In the genomic region with DNA sequence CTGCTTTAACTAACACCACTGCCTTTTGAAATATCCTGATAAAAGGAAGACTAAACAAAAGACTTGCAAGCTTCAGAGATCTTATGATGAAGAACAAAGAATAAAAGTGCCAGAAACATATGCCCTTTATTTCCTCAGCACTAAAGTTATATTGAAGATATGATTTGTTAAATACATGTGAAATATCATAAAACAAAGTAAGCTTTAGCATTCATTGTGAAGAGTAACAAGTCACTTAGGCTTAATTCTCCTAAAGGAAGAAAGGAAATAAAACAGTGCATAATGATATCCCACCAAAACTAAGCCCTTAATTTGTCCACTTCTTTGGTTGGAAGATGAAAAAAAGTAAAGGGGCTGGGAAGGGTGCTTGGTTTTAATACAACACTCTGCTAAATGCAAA, we compare ENCODE assay signal across 27 cellular contexts.
"Had no signal": no experiment of that assay in that cellular context is flagged by ENCODE, and none has a peak within 500 bp of the region (broad histone marks: within the 10 kb centered on the region; RNA-seq: fewer than 3 reads in every experiment).

No MANE protein-coding gene starts in this region.

- H3K36me3 ChIP-seq: left lung, lower lobe of right lung, pancreas, prostate gland, spleen, suprapubic skin, thoracic aorta, tibial artery, upper lobe of right lung had no signal

- H3K27me3 Mint-ChIP-seq: naive thymus-derived CD8-positive, alpha-beta T cell; stimulated activated naive CD8-positive, alpha-beta T cell treated with anti-CD3 and anti-CD28 coated beads, Interleukin-15, Interleukin-2, amounts not matched to agents 100 ng/mL and 50 ng/mL, for 24 hours had no signal

- DNase-seq: hippocampal formation; left colon; left lung; lower lobe of right lung; mammary epithelial cell; mesenchymal stem cell; naive thymus-derived CD8-positive, alpha-beta T cell; nephron progenitor cell; nucleus accumbens; pancreas; posterior cingulate gyrus; retina; right cardiac atrium; spleen; stimulated activated CD4-positive, alpha-beta T cell treated with anti-CD3 and anti-CD28 coated beads, Interleukin-4, amount 100 ng/mL, for 24 hours; stimulated activated naive CD4-positive, alpha-beta T cell; tibial artery; trophoblast cell; upper lobe of right lung had no signal

- H3K27me3 ChIP-seq: left lung, pancreas, spleen, suprapubic skin, tibial artery, upper lobe of right lung had no signal

- FAIRE-seq: keratinocyte, pancreas, urothelium cell line had no signal

- H3K4me3 ChIP-seq: left lung, lower lobe of right lung, pancreas, prostate gland, skin epidermis, spleen, suprapubic skin, thoracic aorta, tibial artery, upper lobe of right lung had no signal

- H3K9me3 ChIP-seq: pancreas, prostate gland, suprapubic skin, upper lobe of right lung had no signal

- H3K4me1 ChIP-seq: left lung, lower lobe of right lung, pancreas, prostate gland, spleen, suprapubic skin, tibial artery, upper lobe of right lung had no signal

- H3K4me1 Mint-ChIP-seq: naive thymus-derived CD8-positive, alpha-beta T cell; nephron progenitor cell; stimulated activated effector memory CD8-positive, alpha-beta T cell treated with anti-CD3 and anti-CD28 coated beads, Interleukin-12 subunit alpha, Interleukin-12 subunit beta, amount 100 ng/mL, for 72 hours had no signal

- H3K27ac ChIP-seq: left lung, lower lobe of right lung, pancreas, prostate gland, skin epidermis, spleen, suprapubic skin, thoracic aorta, tibial artery, upper lobe of right lung had no signal

- H3K4me3 Mint-ChIP-seq: naive thymus-derived CD8-positive, alpha-beta T cell; nephron progenitor cell; stimulated activated effector memory CD8-positive, alpha-beta T cell treated with anti-CD3 and anti-CD28 coated beads, Interleukin-12 subunit alpha, Interleukin-12 subunit beta, amount 100 ng/mL, for 72 hours; stimulated activated naive CD8-positive, alpha-beta T cell treated with anti-CD3 and anti-CD28 coated beads, Interleukin-15, Interleukin-2, amounts not matched to agents 100 ng/mL and 50 ng/mL, for 24 hours had no signal

- H3K27ac Mint-ChIP-seq: naive thymus-derived CD8-positive, alpha-beta T cell; nephron progenitor cell; stimulated activated effector memory CD8-positive, alpha-beta T cell treated with anti-CD3 and anti-CD28 coated beads, Interleukin-12 subunit alpha, Interleukin-12 subunit beta, amount 100 ng/mL, for 72 hours; stimulated activated naive CD8-positive, alpha-beta T cell treated with anti-CD3 and anti-CD28 coated beads, Interleukin-15, Interleukin-2, amounts not matched to agents 100 ng/mL and 50 ng/mL, for 24 hours had no signal

- H3K36me3 Mint-ChIP-seq: naive thymus-derived CD8-positive, alpha-beta T cell; stimulated activated effector memory CD8-positive, alpha-beta T cell treated with anti-CD3 and anti-CD28 coated beads, Interleukin-12 subunit alpha, Interleukin-12 subunit beta, amount 100 ng/mL, for 72 hours had no signal
